Comparison of ENCODE assay signal across 1 cellular context in genomic region chr5:133824661-133825254, GRCh38.
TF ChIP-seq lines count a peak whose summit lies in the region.

No MANE protein-coding gene starts in this region.

TF ChIP-seq in GM12878, 131 proteins besides CTCF, POLR2A, EP300 and RAD21 (continued from another document and continues in another):
- TF ChIP-seq ZNF687 (IDR thresholded peaks at IDR 0.05) (peak; percentile 55), ELK1 (IDR thresholded peaks at IDR 0.05; ENCODE audit: low read depth, low read length) (no peak), SMAD1 (IDR thresholded peaks at IDR 0.05; ENCODE audit: low read depth, partially characterized antibody) (no peak), EGR1 (IDR thresholded peaks at IDR 0.05; ENCODE audit: borderline replicate concordance in 1 of 2, low read depth in 2 of 2, low read length in 2 of 2) (peak in 1 of 2 experiments; percentile 76; a peak in 2 of 3 replicates), MLLT1 (IDR thresholded peaks at IDR 0.05) (0 out of 2 replicates have a peak, but pooled peaks have one; percentile 67), PKNOX1 (IDR thresholded peaks at IDR 0.05) (peak; percentile 67; the same call in 1 of the 2 replicates), SKIL (IDR thresholded peaks at IDR 0.05; ENCODE audit: low read depth, poor library complexity, severe bottlenecking) (peak; percentile 69), MXI1 (IDR thresholded peaks at IDR 0.05; ENCODE audit: low read depth, low read length) (no peak), RELB (IDR thresholded peaks at IDR 0.05; ENCODE audit: low read depth) (peak; percentile 91), NR2F1 (conservative IDR thresholded peaks at IDR 0.05) (peak; percentile 79), ZNF274 (IDR thresholded peaks at IDR 0.05; ENCODE audit: insufficient read depth, insufficient read length) (no peak), PRDM15 (CRISPR knock-in tag; IDR thresholded peaks at IDR 0.05) (no peak), BCLAF1 (IDR thresholded peaks at IDR 0.05) (no peak), RAD51 (IDR thresholded peaks at IDR 0.05) (no peak), BRCA1 (IDR thresholded peaks at IDR 0.05; ENCODE audit: low read depth, low read length) (no peak), MAX (IDR thresholded peaks at IDR 0.05; ENCODE audit: low read depth, low read length) (no peak), BCL11A (IDR thresholded peaks at IDR 0.05; ENCODE audit: low read depth, low read length) (0 out of 2 replicates have a peak, but pooled peaks have one; percentile 11), EZH2 (IDR thresholded peaks at IDR 0.05; ENCODE audit: borderline replicate concordance, control insufficient read depth, low read depth, low read length) (no peak), NRF1 (conservative IDR thresholded peaks at IDR 0.05; ENCODE audit: low read depth, low read length) (no peak), SP1 (IDR thresholded peaks at IDR 0.05; ENCODE audit: low read depth, low read length) (peak; percentile 40), ZBTB40 (IDR thresholded peaks at IDR 0.05; ENCODE audit: borderline replicate concordance) (no peak)
